Comparison of ENCODE assay signal across 18 cellular contexts in the genomic region with DNA sequence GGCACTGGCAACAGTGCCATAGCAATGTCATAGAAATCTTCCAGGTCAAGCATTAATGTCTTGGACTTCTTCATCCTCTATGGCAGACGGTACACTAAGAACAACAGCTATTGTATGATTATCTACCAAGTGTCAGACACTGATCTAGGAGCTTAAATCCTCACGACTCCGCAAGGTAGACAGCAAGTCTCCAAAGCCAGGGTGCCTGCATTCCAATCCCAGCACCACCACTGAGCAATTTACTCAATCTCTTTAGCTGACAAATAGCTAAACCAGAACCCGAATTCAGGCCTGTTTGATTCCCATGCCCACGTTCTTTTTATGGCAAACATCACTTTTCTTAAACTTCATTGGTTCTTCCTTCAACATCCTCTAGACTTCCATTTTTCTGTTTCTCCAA. TPM values are rescaled to one million over a fixed set of nuclear protein-coding genes. Genes with fewer than 3 reads are reported as not detected.
A peak's percentile ranks its signal among the peaks of the same experiment; 100 is the strongest.
DNase-seq lines count a peak whose midpoint lies in the region; ATAC-seq, FAIRE-seq and TF ChIP-seq lines count a peak whose summit lies in the region.
"Had no signal": no experiment of that assay in that cellular context is flagged by ENCODE, and none has a peak within 500 bp of the region (broad histone marks: within the 10 kb centered on the region; RNA-seq: fewer than 3 reads in every experiment).

No MANE protein-coding gene starts in this region.

- H3K4me3 ChIP-seq in OCI-LY7 (ENCODE audit: low read depth, low read length, poor library complexity, severe bottlenecking) (no peak overlapping the region), endothelial cell of umbilical vein (replicated peaks in 1 of 3; ENCODE audit: insufficient read depth in 1 of 3, low read depth in 1 of 3, low read length in 3 of 3) (no peak overlapping the region), trophoblast cell (ENCODE audit: low read depth, low read length) (no peak overlapping the region)
- H3K4me3 ChIP-seq: heart left ventricle, SJCRH30, skin epidermis had no signal

- no peak for FAIRE-seq in endothelial cell of umbilical vein (lab: Jason Lieb, UNC)
- FAIRE-seq: bronchial epithelial cell had no signal

- no peak overlapping the region for H3K23ac ChIP-seq in trophoblast cell (ENCODE audit: low read length)

- H3K4me1 ChIP-seq in OCI-LY7 (ENCODE audit: insufficient read depth, low read length, poor library complexity, severe bottlenecking) (peaks cover 72% of the 10 kb centered on the region), endothelial cell of umbilical vein (ENCODE audit: control insufficient read depth, extremely low read depth, insufficient read depth, low read length) (peaks cover 64% of the 10 kb centered on the region), trophoblast cell (ENCODE audit: control insufficient read depth in 1 of 2, insufficient read depth in 2 of 2, low read length in 2 of 2) (peaks cover 3 to 7% of the 10 kb centered on the region in 2 experiments)

- no peak overlapping the region for H4K91ac ChIP-seq in trophoblast cell (ENCODE audit: low read depth, low read length)

- dilution Hi-C loops in endothelial cell of umbilical vein (cut with MboI; ENCODE audit: extremely low pct_ligation_motif_present, low sequenced_read_pairs): no loop called here

- H3K18ac ChIP-seq in trophoblast cell (ENCODE audit: low read length): no peak overlapping the region

- no peak overlapping the region for H3K4ac ChIP-seq in trophoblast cell (ENCODE audit: low read depth, low read length)

- no peak for ATAC-seq in GM21381 (IDR thresholded peaks at IDR 0.05; ENCODE audit: unreplicated experiment)

- H3K79me1 ChIP-seq in trophoblast cell (ENCODE audit: low read length): peaks cover 8% of the 10 kb centered on the region

- H3K27ac ChIP-seq in OCI-LY7 (ENCODE audit: low read depth, low read length, poor library complexity, severe bottlenecking): no peak overlapping the region
- peak overlapping the region; percentile 69 for H3K27ac ChIP-seq in endothelial cell of umbilical vein (ENCODE audit: insufficient read depth, low read depth, low read length)
- peak overlapping the region; percentile 64 for H3K27ac ChIP-seq in trophoblast cell (ENCODE audit: low read depth, low read length)

- CTCF ChIA-PET in OCI-LY7 (lab: Charles Lee; ENCODE audit: unreplicated experiment): interaction anchor here (1.9 kb wide), 1 partner anchor 68 kb away, joined by 4 read pairs; no protein-coding TSS in a partner anchor
- CTCF ChIA-PET in endothelial cell of umbilical vein (lab: Charles Lee): interaction anchor here (1.3 to 3.9 kb wide), 5 partner anchors 11 to 67 kb away, joined by 3 to 27 read pairs (median 10); partner anchors contain the start of gene DNMBP

- no peak overlapping the region for H2BK12ac ChIP-seq in trophoblast cell (ENCODE audit: low read length)

- H3K14ac ChIP-seq in trophoblast cell (ENCODE audit: low read length): no peak overlapping the region

- H3K36me3 ChIP-seq in OCI-LY7 (ENCODE audit: insufficient read depth, low read length) (peaks cover 13% of the 10 kb centered on the region), endothelial cell of umbilical vein (ENCODE audit: control insufficient read depth in 2 of 2, extremely low read depth in 1 of 2, insufficient read depth in 2 of 2, low read length in 2 of 2) (peaks cover 2% of the 10 kb centered on the region in 2 experiments), trophoblast cell (ENCODE audit: control insufficient read depth in 1 of 2, insufficient read depth in 2 of 2, low read length in 2 of 2) (peaks cover 0 to 3% of the 10 kb centered on the region in 2 experiments)
- H3K36me3 ChIP-seq: heart left ventricle, neutrophil, SJCRH30 had no signal

- no peak overlapping the region for H2AK5ac ChIP-seq in trophoblast cell (ENCODE audit: low read length)

- H2BK120ac ChIP-seq in trophoblast cell (ENCODE audit: insufficient read depth, low read length, poor library complexity): no peak overlapping the region

- intact Hi-C loops in OCI-LY7 (cut with micrococcal nuclease; ENCODE audit: unreplicated experiment): loop anchor here (2.0 kb wide), 1 partner anchor 31 kb away; the partner anchor contains the start of gene DNMBP
- intact Hi-C loops in endothelial cell of umbilical vein (cut with micrococcal nuclease): loop anchor here (1.0 kb wide), 1 partner anchor 27 kb away; no protein-coding TSS in a partner anchor

- in situ Hi-C loops in ACHN (cut with HindIII; ENCODE audit: low pct_ligation_motif_present, low pct_unique_long_range_greater_than_20kb, low sequenced_read_pairs): no loop called here

- no peak for TF ChIP-seq POLR2A in endothelial cell of umbilical vein (IDR thresholded peaks at IDR 0.05; ENCODE audit: low read depth, low read length)

- H4K20me1 ChIP-seq in OCI-LY7 (ENCODE audit: insufficient read depth, low read length): peaks cover 2% of the 10 kb centered on the region; the same call in 1 of the 2 replicates
- H4K20me1 ChIP-seq in endothelial cell of umbilical vein (replicated peaks; ENCODE audit: control insufficient read depth, extremely low read depth, insufficient read depth, low read length): no peaks in the 10 kb centered on the region

- no peak overlapping the region for H4K8ac ChIP-seq in trophoblast cell (ENCODE audit: low read depth, low read length)

- peak overlapping the region; percentile 55; the same call in 1 of the 2 replicates for H3K4me2 ChIP-seq in OCI-LY7 (ENCODE audit: low read length)
- H3K4me2 ChIP-seq in endothelial cell of umbilical vein (ENCODE audit: insufficient read depth, low read length): peak overlapping the region; percentile 50
- no peak overlapping the region for H3K4me2 ChIP-seq in trophoblast cell (ENCODE audit: low read length)

- peak overlapping the region; percentile 61 for H3K9ac ChIP-seq in endothelial cell of umbilical vein (replicated peaks; ENCODE audit: extremely low read depth, insufficient read depth, low read length)
- no peak overlapping the region for H3K9ac ChIP-seq in trophoblast cell (ENCODE audit: low read length)

- POLR2A ChIA-PET in OCI-LY7 (lab: Charles Lee): interaction anchor here (0.5 to 0.6 kb wide), 2 partner anchors 12 to 13 kb away, joined by 3 to 4 read pairs; no protein-coding TSS in a partner anchor
- POLR2A ChIA-PET in endothelial cell of umbilical vein (lab: Charles Lee): no interaction called here

- no TSS peak for BruUV-seq in OCI-LY7 (replicated peaks; lab: Mats Ljungman, UMichigan)
- BruUV-seq in endothelial cell of umbilical vein (replicated peaks; lab: Mats Ljungman, UMichigan): no TSS peak

- no peaks in the 10 kb centered on the region for H3K9me1 ChIP-seq in endothelial cell of umbilical vein (replicated peaks; ENCODE audit: control insufficient read depth, extremely low read depth, insufficient read depth, low read length)

- H4K12ac ChIP-seq in trophoblast cell (ENCODE audit: low read depth, low read length): no peak overlapping the region

- no CpG with 5 or more reads among the region's 5 CpGs for WGBS in trophoblast cell (ENCODE audit: extremely low coverage, insufficient coverage, insufficient read length)

- no peaks in the 10 kb centered on the region for H3K9me2 ChIP-seq in OCI-LY7 (ENCODE audit: insufficient read depth, low read length)

- TF ChIP-seq CTCF in OCI-LY7 (conservative IDR thresholded peaks at IDR 0.05; ENCODE audit: low read length): no peak
- no peak for TF ChIP-seq CTCF in endothelial cell of umbilical vein (IDR thresholded peaks at IDR 0.05; ENCODE audit: extremely low read depth in 1 of 2, insufficient read depth in 1 of 2, low read depth in 1 of 2, low read length in 2 of 2)

- DNase-seq in ACHN (peak; percentile 31), OCI-LY7 (ENCODE audit: low spot score) (no peak), endothelial cell of umbilical vein (ENCODE audit: low read depth, low spot score) (no peak), trophoblast cell (no peak), 8988T (no peak), MV-4-11 (lab: John Stamatoyannopoulos, UW) (no peak)
- no peak for DNase-seq in stimulated activated CD4-positive, alpha-beta T cell treated with anti-CD3 and anti-CD28 coated beads, Interleukin-2, amount 100 ng/mL, for 24 hours
- DNase-seq: activated naive CD4-positive, alpha-beta T cell treated with Interleukin-2 at 50 U/mL for 16 hours; AML-193; DMS79; heart left ventricle; NCI-H1436; NCI-H69; SJCRH30 had no signal

- H3K27me3 ChIP-seq in endothelial cell of umbilical vein (ENCODE audit: control insufficient read depth in 2 of 2, insufficient read depth in 2 of 2, low read length in 2 of 2): no peaks in the 10 kb centered on the region
- H3K27me3 ChIP-seq in trophoblast cell (ENCODE audit: insufficient read depth, low read length): no peaks in the 10 kb centered on the region
- H3K27me3 ChIP-seq: heart left ventricle, neutrophil, SJCRH30 had no signal

- H2BK5ac ChIP-seq in trophoblast cell (ENCODE audit: low read depth, low read length, poor library complexity): no peak overlapping the region

- H3K79me2 ChIP-seq in OCI-LY7 (ENCODE audit: insufficient read depth, low read depth, low read length): peaks cover 98% of the 10 kb centered on the region
- peaks cover 98% of the 10 kb centered on the region for H3K79me2 ChIP-seq in endothelial cell of umbilical vein (ENCODE audit: control insufficient read depth, insufficient read depth, low read length)
- H3K79me2 ChIP-seq in trophoblast cell (ENCODE audit: control insufficient read depth, insufficient read depth, low read length, poor library complexity): peaks cover 5% of the 10 kb centered on the region

- H3K9me3 ChIP-seq in OCI-LY7 (ENCODE audit: low read length) (no peaks in the 10 kb centered on the region), endothelial cell of umbilical vein (replicated peaks; ENCODE audit: control insufficient read depth, insufficient read depth, low read length) (no peaks in the 10 kb centered on the region), trophoblast cell (ENCODE audit: insufficient read depth, low read depth, low read length) (no peaks in the 10 kb centered on the region)
- H3K9me3 ChIP-seq: heart left ventricle, neutrophil, SJCRH30 had no signal

- H2AFZ ChIP-seq in OCI-LY7 (ENCODE audit: low read length) (no peak overlapping the region), endothelial cell of umbilical vein (ENCODE audit: low read depth, low read length) (no peak overlapping the region), trophoblast cell (ENCODE audit: insufficient read depth, low read length, poor library complexity) (no peak overlapping the region)

RNA-seq across cellular contexts. Expression of gene DNMBP, which starts 31.8 kb away (rescaled TPM):
- total RNA-seq in OCI-LY7 (2014; rRNA removed; shearing (Covaris generic)): 24.2 and 27.0 TPM in 2 replicates
- total RNA-seq in OCI-LY7 (2022) (36.2 and 39.6 TPM in 2 replicates), endothelial cell of umbilical vein (53.4 and 56.1 TPM in 2 replicates)
- polyA plus RNA-seq in endothelial cell of umbilical vein: 28.0 and 32.0 TPM in 2 replicates
- 38.1 and 46.2 TPM in 2 replicates for polyA plus RNA-seq in endothelial cell of umbilical vein (2011; cell fraction: cytosol; rRNA removed)
- 99.9 and 110 TPM in 2 replicates for polyA plus RNA-seq in endothelial cell of umbilical vein (2011; cell fraction: nucleus; rRNA removed)
- 32.2 and 38.9 TPM in 2 replicates for polyA plus RNA-seq in endothelial cell of umbilical vein (2012)
- polyA minus RNA-seq in endothelial cell of umbilical vein: 45.9 and 49.5 TPM in 2 replicates
- polyA minus RNA-seq in endothelial cell of umbilical vein (2011; cell fraction: cytosol; rRNA and poly(A)+ RNA removed): 5.4 TPM
- polyA minus RNA-seq in endothelial cell of umbilical vein (2011; cell fraction: nucleus; rRNA and poly(A)+ RNA removed): 72.5 and 97.0 TPM in 2 replicates
- 16.5 and 17.5 TPM in 2 replicates for polyA plus RNA-seq in trophoblast cell (2013)
